ENCODE assay signal across 14 cellular contexts in genomic region chrX:31323658-31324057, GRCh38.
DNase-seq lines count a peak whose midpoint lies in the region; ATAC-seq and TF ChIP-seq lines count a peak whose summit lies in the region.
"Had no signal": no experiment of that assay in that cellular context is flagged by ENCODE, and none has a peak within 500 bp of the region (broad histone marks: within the 10 kb centered on the region; RNA-seq: fewer than 3 reads in every experiment).

No MANE protein-coding gene starts in this region.

- no peak overlapping the region for H3K4me3 Mint-ChIP-seq in endodermal cell
- H3K4me3 Mint-ChIP-seq in activated CD8-positive, alpha-beta T cell treated with anti-CD3 and anti-CD28 coated beads, Interleukin-2, amount 10 ng/mL, durations not matched to agents 7 days and 5 days = no peak overlapping the region
- H3K4me3 Mint-ChIP-seq: natural killer cell had no signal

- H3K36me3 ChIP-seq in endodermal cell (ENCODE audit: control insufficient read depth, insufficient read depth, low read length) (no peaks in the 10 kb centered on the region), adrenal gland (replicated peaks in 1 of 2) (no peaks in the 10 kb centered on the region)
- H3K36me3 ChIP-seq: Peyer's patch, thoracic aorta had no signal

- H3K36me3 Mint-ChIP-seq in endodermal cell (ENCODE audit: low read depth) = no peaks in the 10 kb centered on the region
- H3K36me3 Mint-ChIP-seq in activated CD8-positive, alpha-beta T cell treated with anti-CD3 and anti-CD28 coated beads, Interleukin-2, amount 10 ng/mL, durations not matched to agents 7 days and 5 days (ENCODE audit: low read depth) = no peaks in the 10 kb centered on the region
- H3K36me3 Mint-ChIP-seq: activated naive CD4-positive, alpha-beta T cell treated with anti-CD3 and anti-CD28 coated beads, Interleukin-2, amount 50 U/mL, for 72 hours; natural killer cell had no signal

- WGBS in endodermal cell (ENCODE audit: insufficient coverage in 1 of 2, insufficient read length in 1 of 2), 2 experiments = 84% methylated on average over 3 of the region's 4 CpGs; no CpG with 5 or more reads in 1 of the 2 experiments
- 58 to 65% (median 61%) methylated on average over 4 of the region's 4 CpGs for WGBS in adrenal gland, 4 donors

- POLR2A ChIA-PET in activated CD8-positive, alpha-beta T cell treated with anti-CD3 and anti-CD28 coated beads, Interleukin-2, amount 10 ng/mL, durations not matched to agents 7 days and 5 days (lab: Charles Lee) = no interaction called here

- no peak for DNase-seq in endodermal cell
- no peak for DNase-seq in substantia nigra (lab: John Stamatoyannopoulos, UW)
- no peak for DNase-seq in activated CD8-positive, alpha-beta T cell treated with anti-CD3 and anti-CD28 coated beads, Interleukin-2, amount 10 ng/mL, durations not matched to agents 7 days and 5 days
- no peak for DNase-seq in adrenal gland
- no peak for DNase-seq in SW480 (ENCODE audit: low spot score)
- DNase-seq: activated CD4-positive, CD25-positive, alpha-beta regulatory T cell; natural killer cell; NCI-H1048; Peyer's patch had no signal

- TF ChIP-seq POLR2A in adrenal gland (IDR thresholded peaks at IDR 0.05) = no peak

- peaks cover 10% of the 10 kb centered on the region for H3K4me1 Mint-ChIP-seq in endodermal cell
- H3K4me1 Mint-ChIP-seq in activated CD8-positive, alpha-beta T cell treated with anti-CD3 and anti-CD28 coated beads, Interleukin-2, amount 10 ng/mL, durations not matched to agents 7 days and 5 days (ENCODE audit: low read depth) = no peaks in the 10 kb centered on the region
- H3K4me1 Mint-ChIP-seq: natural killer cell had no signal

- H3K27ac ChIP-seq in endodermal cell (ENCODE audit: low read depth, low read length) (no peak overlapping the region), substantia nigra (ENCODE audit: low read depth, low read length, poor library complexity, severe bottlenecking) (no peak overlapping the region), adrenal gland (no peak overlapping the region)
- H3K27ac ChIP-seq: Peyer's patch, thoracic aorta had no signal

- ATAC-seq in GM18907 (IDR thresholded peaks at IDR 0.05; ENCODE audit: unreplicated experiment) (peak; percentile 92), GM21825 (IDR thresholded peaks at IDR 0.05; ENCODE audit: unreplicated experiment) (peak; percentile 80), HG03378 (IDR thresholded peaks at IDR 0.05; ENCODE audit: unreplicated experiment) (peak; percentile 97)
- no peak for ATAC-seq in activated CD8-positive, alpha-beta T cell treated with anti-CD3 and anti-CD28 coated beads, Interleukin-2, amount 10 ng/mL, durations not matched to agents 7 days and 5 days
- ATAC-seq: activated naive CD4-positive, alpha-beta T cell treated with anti-CD3 and anti-CD28 coated beads, Interleukin-2, amount 50 U/mL, for 72 hours; natural killer cell had no signal

- CTCF ChIA-PET in activated CD8-positive, alpha-beta T cell treated with anti-CD3 and anti-CD28 coated beads, Interleukin-2, amount 10 ng/mL, durations not matched to agents 7 days and 5 days (lab: Charles Lee) = no interaction called here

- H3K4me3 ChIP-seq in endodermal cell (ENCODE audit: low read length) (no peak overlapping the region), adrenal gland (no peak overlapping the region)
- H3K4me3 ChIP-seq: Peyer's patch, thoracic aorta had no signal

- TF ChIP-seq CTCF in endodermal cell (conservative IDR thresholded peaks at IDR 0.05) (no peak), adrenal gland (IDR thresholded peaks at IDR 0.05) (no peak)

- H3K27me3 ChIP-seq in endodermal cell (ENCODE audit: control insufficient read depth, insufficient read depth, low read length, poor library complexity, severe bottlenecking) (no peaks in the 10 kb centered on the region), adrenal gland (no peaks in the 10 kb centered on the region)
- H3K27me3 ChIP-seq: Peyer's patch had no signal

- no peaks in the 10 kb centered on the region for H3K4me1 ChIP-seq in endodermal cell (ENCODE audit: control insufficient read depth, insufficient read depth, low read length)
- H3K4me1 ChIP-seq in adrenal gland (replicated peaks in 1 of 2) = no peaks in the 10 kb centered on the region
- H3K4me1 ChIP-seq: Peyer's patch had no signal

- H3K9me3 ChIP-seq in endodermal cell (ENCODE audit: control insufficient read depth, low read length) = no peaks in the 10 kb centered on the region
- H3K9me3 ChIP-seq in adrenal gland (replicated peaks in 1 of 3) = no peaks in the 10 kb centered on the region
- H3K9me3 ChIP-seq: Peyer's patch, thoracic aorta had no signal

- no peak overlapping the region for H3K9ac ChIP-seq in endodermal cell (ENCODE audit: extremely low read depth, low read length, poor library complexity, severe bottlenecking)

- peaks cover 42% of the 10 kb centered on the region for H3K9me3 Mint-ChIP-seq in endodermal cell
- H3K9me3 Mint-ChIP-seq in activated CD8-positive, alpha-beta T cell treated with anti-CD3 and anti-CD28 coated beads, Interleukin-2, amount 10 ng/mL, durations not matched to agents 7 days and 5 days (ENCODE audit: insufficient read depth) = no peaks in the 10 kb centered on the region
- H3K9me3 Mint-ChIP-seq: activated naive CD4-positive, alpha-beta T cell treated with anti-CD3 and anti-CD28 coated beads, Interleukin-2, amount 50 U/mL, for 72 hours; natural killer cell had no signal

- no peaks in the 10 kb centered on the region for H3K27me3 Mint-ChIP-seq in endodermal cell (ENCODE audit: insufficient read depth)
- H3K27me3 Mint-ChIP-seq in activated CD8-positive, alpha-beta T cell treated with anti-CD3 and anti-CD28 coated beads, Interleukin-2, amount 10 ng/mL, durations not matched to agents 7 days and 5 days (ENCODE audit: low read depth) = no peaks in the 10 kb centered on the region

- intact Hi-C loops in adrenal gland (cut with DNase I) = no loop called here

- peak overlapping the region; percentile 8 for H3K27ac Mint-ChIP-seq in endodermal cell
- H3K27ac Mint-ChIP-seq in activated CD8-positive, alpha-beta T cell treated with anti-CD3 and anti-CD28 coated beads, Interleukin-2, amount 10 ng/mL, durations not matched to agents 7 days and 5 days = no peak overlapping the region
- H3K27ac Mint-ChIP-seq: activated naive CD4-positive, alpha-beta T cell treated with anti-CD3 and anti-CD28 coated beads, Interleukin-2, amount 50 U/mL, for 72 hours; natural killer cell had no signal
